8 cellular contexts compared by ENCODE assay signal in genomic region chr2:144452169-144453038, GRCh38.
DNase-seq lines count a peak whose midpoint lies in the region; ATAC-seq, FAIRE-seq and TF ChIP-seq lines count a peak whose summit lies in the region.

No MANE protein-coding gene starts in this region.

- no peak for TF ChIP-seq POLR2A in H54 (IDR thresholded peaks at IDR 0.05; ENCODE audit: low read depth, low read length)

- no peaks in the 10 kb centered on the region for H3K9me3 ChIP-seq in DOHH2 (ENCODE audit: control insufficient read depth, insufficient read depth, low read length)
- no peaks in the 10 kb centered on the region for H3K9me3 ChIP-seq in PC-3 (ENCODE audit: low read length)
- no peaks in the 10 kb centered on the region for H3K9me3 ChIP-seq in PC-9 (ENCODE audit: insufficient read depth, low read depth)

- CTCF ChIA-PET in PC-3 (lab: Charles Lee): no interaction called here
- CTCF ChIA-PET in PC-9 (lab: Charles Lee): interaction anchor here (0.6 kb wide), 1 partner anchor 1489 kb away, joined by 5 read pairs; no protein-coding TSS in a partner anchor

- H3F3A ChIP-seq in DOHH2 (ENCODE audit: control insufficient read depth, insufficient read depth) (no peaks in the 10 kb centered on the region), PC-3 (ENCODE audit: low read length, unreplicated experiment) (no peaks in the 10 kb centered on the region), PC-9 (ENCODE audit: insufficient read depth, low read depth) (no peaks in the 10 kb centered on the region)

- DNase-seq in PC-3: peak; percentile 14
- peak; percentile 64 for DNase-seq in fibroblast of pulmonary artery (ENCODE audit: low read depth)
- no peak for DNase-seq in NCI-H1092 treated with DMSO at 0.1 percent for 48 hours (lab: John Stamatoyannopoulos, UW)
- no peak for DNase-seq in H54 (ENCODE audit: insufficient read length, low spot score)
- DNase-seq in PC-9: no peak

- peak overlapping the region; percentile 6; the same call in 1 of the 2 replicates for H3K4me3 ChIP-seq in DOHH2 (ENCODE audit: low read length)
- H3K4me3 ChIP-seq in PC-3 (ENCODE audit: low read length): peak overlapping the region; percentile 17; the same call in 1 of the 2 replicates
- peak overlapping the region; percentile 37 for H3K4me3 ChIP-seq in fibroblast of pulmonary artery (replicated peaks; ENCODE audit: low read depth, low read length)
- peak overlapping the region; percentile 28 for H3K4me3 ChIP-seq in rectal smooth muscle tissue (ENCODE audit: low read length)
- no peak overlapping the region for H3K4me3 ChIP-seq in PC-9

- POLR2A ChIA-PET in PC-3 (lab: Charles Lee; ENCODE audit: unreplicated experiment): interaction anchor here (0.6 kb wide), 2 partner anchors 14 to 66 kb away, joined by 4 to 6 read pairs; no protein-coding TSS in a partner anchor
- POLR2A ChIA-PET in PC-9 (lab: Charles Lee; ENCODE audit: unreplicated experiment): no interaction called here

- no peaks in the 10 kb centered on the region for H3K9me2 ChIP-seq in DOHH2 (replicated peaks; ENCODE audit: control insufficient read depth, low read length)
- no peaks in the 10 kb centered on the region for H3K9me2 ChIP-seq in PC-3 (replicated peaks; ENCODE audit: low read length)
- H3K9me2 ChIP-seq in PC-9 (ENCODE audit: insufficient read depth): no peaks in the 10 kb centered on the region

- H3K9ac ChIP-seq in PC-3 (ENCODE audit: low read length): no peak overlapping the region
- no peak overlapping the region for H3K9ac ChIP-seq in rectal smooth muscle tissue (ENCODE audit: low read length)

- BruUV-seq in PC-3 (replicated peaks; lab: Mats Ljungman, UMichigan) (no TSS peak), PC-9 (replicated peaks; lab: Mats Ljungman, UMichigan) (no TSS peak)

- H3K27me3 ChIP-seq in DOHH2 (ENCODE audit: control insufficient read depth, low read length) (no peaks in the 10 kb centered on the region), PC-3 (ENCODE audit: low read length) (no peaks in the 10 kb centered on the region), rectal smooth muscle tissue (ENCODE audit: control insufficient read depth, insufficient read depth, low read length) (no peaks in the 10 kb centered on the region), PC-9 (ENCODE audit: insufficient read depth, low read depth) (no peaks in the 10 kb centered on the region)

- no peak for FAIRE-seq in H54 (lab: Jason Lieb, UNC)

- H3K4me1 ChIP-seq in DOHH2 (ENCODE audit: control insufficient read depth, low read length) (peaks cover 31% of the 10 kb centered on the region), PC-3 (ENCODE audit: insufficient read depth, low read length) (no peaks in the 10 kb centered on the region), rectal smooth muscle tissue (ENCODE audit: control insufficient read depth, insufficient read depth, low read length) (peaks cover 1% of the 10 kb centered on the region), PC-9 (replicated peaks; ENCODE audit: insufficient read depth) (no peaks in the 10 kb centered on the region)

- TF ChIP-seq CTCF in DOHH2 (IDR thresholded peaks at IDR 0.05; ENCODE audit: low read depth, low read length, poor library complexity, severe bottlenecking) (no peak), PC-3 (conservative IDR thresholded peaks at IDR 0.05; ENCODE audit: low read depth, low read length) (no peak), fibroblast of pulmonary artery (IDR thresholded peaks at IDR 0.05; ENCODE audit: low read length, missing control alignments) (peak; percentile 32), PC-9 (conservative IDR thresholded peaks at IDR 0.05) (no peak)

- intact Hi-C loops in PC-3 (cut with micrococcal nuclease) (no loop called here), PC-9 (cut with micrococcal nuclease; ENCODE audit: unreplicated experiment) (no loop called here)

- H2AFZ ChIP-seq in PC-3 (ENCODE audit: low read length) (peak overlapping the region; percentile 37), PC-9 (no peak overlapping the region)

- H4K20me1 ChIP-seq in DOHH2 (ENCODE audit: control insufficient read depth, insufficient read depth, low read depth, low read length) (no peaks in the 10 kb centered on the region), PC-3 (ENCODE audit: low read length) (no peaks in the 10 kb centered on the region), PC-9 (ENCODE audit: insufficient read depth) (no peaks in the 10 kb centered on the region)

- peak; percentile 56 for ATAC-seq in PC-3
- no peak for ATAC-seq in HG02623 (IDR thresholded peaks at IDR 0.05; ENCODE audit: unreplicated experiment)

- 0 out of 2 replicates have a peak overlapping the region, but pooled peaks have one; percentile 21 for H3K4me2 ChIP-seq in DOHH2 (ENCODE audit: low read length)
- peak overlapping the region; percentile 30 for H3K4me2 ChIP-seq in PC-3 (ENCODE audit: low read length)
- H3K4me2 ChIP-seq in PC-9: no peak overlapping the region

- H3K27ac ChIP-seq in DOHH2 (ENCODE audit: low read depth, low read length) (no peak overlapping the region), PC-3 (ENCODE audit: low read length) (no peak overlapping the region), rectal smooth muscle tissue (ENCODE audit: low read depth, low read length) (no peak overlapping the region), PC-9 (no peak overlapping the region)

- H3K79me2 ChIP-seq in DOHH2 (ENCODE audit: control insufficient read depth, low read length) (no peaks in the 10 kb centered on the region), PC-3 (ENCODE audit: low read length) (no peaks in the 10 kb centered on the region), PC-9 (ENCODE audit: low read depth) (no peaks in the 10 kb centered on the region)

- H3K36me3 ChIP-seq in DOHH2 (ENCODE audit: control insufficient read depth, low read length): no peaks in the 10 kb centered on the region
- no peaks in the 10 kb centered on the region for H3K36me3 ChIP-seq in PC-3 (ENCODE audit: low read depth, low read length)
- no peaks in the 10 kb centered on the region for H3K36me3 ChIP-seq in rectal smooth muscle tissue (ENCODE audit: control insufficient read depth, insufficient read depth, low read length)
- no peaks in the 10 kb centered on the region for H3K36me3 ChIP-seq in PC-9 (ENCODE audit: low read depth)

Comparison
In these comparisons a context has a peak if more than half of its experiments do, and no peak if none do; other contexts are left out.
1. DNase-seq: peak in PC-3 (single experiment) and fibroblast of pulmonary artery (single experiment); none in NCI-H1092 treated with DMSO at 0.1 percent for 48 hours (single experiment), H54 (single experiment) and PC-9 (0 of 2).